1 cellular context compared by ENCODE assay signal in genomic region chr2:148577845-148578492, GRCh38.
A peak's percentile ranks its signal among the peaks of the same experiment; 100 is the strongest.
TF ChIP-seq lines count a peak whose summit lies in the region.

No MANE protein-coding gene starts in this region.

TF ChIP-seq in H1, 55 proteins besides CTCF, POLR2A, EP300 and RAD21 (continued from another document):
- TF ChIP-seq, protein P1, sequence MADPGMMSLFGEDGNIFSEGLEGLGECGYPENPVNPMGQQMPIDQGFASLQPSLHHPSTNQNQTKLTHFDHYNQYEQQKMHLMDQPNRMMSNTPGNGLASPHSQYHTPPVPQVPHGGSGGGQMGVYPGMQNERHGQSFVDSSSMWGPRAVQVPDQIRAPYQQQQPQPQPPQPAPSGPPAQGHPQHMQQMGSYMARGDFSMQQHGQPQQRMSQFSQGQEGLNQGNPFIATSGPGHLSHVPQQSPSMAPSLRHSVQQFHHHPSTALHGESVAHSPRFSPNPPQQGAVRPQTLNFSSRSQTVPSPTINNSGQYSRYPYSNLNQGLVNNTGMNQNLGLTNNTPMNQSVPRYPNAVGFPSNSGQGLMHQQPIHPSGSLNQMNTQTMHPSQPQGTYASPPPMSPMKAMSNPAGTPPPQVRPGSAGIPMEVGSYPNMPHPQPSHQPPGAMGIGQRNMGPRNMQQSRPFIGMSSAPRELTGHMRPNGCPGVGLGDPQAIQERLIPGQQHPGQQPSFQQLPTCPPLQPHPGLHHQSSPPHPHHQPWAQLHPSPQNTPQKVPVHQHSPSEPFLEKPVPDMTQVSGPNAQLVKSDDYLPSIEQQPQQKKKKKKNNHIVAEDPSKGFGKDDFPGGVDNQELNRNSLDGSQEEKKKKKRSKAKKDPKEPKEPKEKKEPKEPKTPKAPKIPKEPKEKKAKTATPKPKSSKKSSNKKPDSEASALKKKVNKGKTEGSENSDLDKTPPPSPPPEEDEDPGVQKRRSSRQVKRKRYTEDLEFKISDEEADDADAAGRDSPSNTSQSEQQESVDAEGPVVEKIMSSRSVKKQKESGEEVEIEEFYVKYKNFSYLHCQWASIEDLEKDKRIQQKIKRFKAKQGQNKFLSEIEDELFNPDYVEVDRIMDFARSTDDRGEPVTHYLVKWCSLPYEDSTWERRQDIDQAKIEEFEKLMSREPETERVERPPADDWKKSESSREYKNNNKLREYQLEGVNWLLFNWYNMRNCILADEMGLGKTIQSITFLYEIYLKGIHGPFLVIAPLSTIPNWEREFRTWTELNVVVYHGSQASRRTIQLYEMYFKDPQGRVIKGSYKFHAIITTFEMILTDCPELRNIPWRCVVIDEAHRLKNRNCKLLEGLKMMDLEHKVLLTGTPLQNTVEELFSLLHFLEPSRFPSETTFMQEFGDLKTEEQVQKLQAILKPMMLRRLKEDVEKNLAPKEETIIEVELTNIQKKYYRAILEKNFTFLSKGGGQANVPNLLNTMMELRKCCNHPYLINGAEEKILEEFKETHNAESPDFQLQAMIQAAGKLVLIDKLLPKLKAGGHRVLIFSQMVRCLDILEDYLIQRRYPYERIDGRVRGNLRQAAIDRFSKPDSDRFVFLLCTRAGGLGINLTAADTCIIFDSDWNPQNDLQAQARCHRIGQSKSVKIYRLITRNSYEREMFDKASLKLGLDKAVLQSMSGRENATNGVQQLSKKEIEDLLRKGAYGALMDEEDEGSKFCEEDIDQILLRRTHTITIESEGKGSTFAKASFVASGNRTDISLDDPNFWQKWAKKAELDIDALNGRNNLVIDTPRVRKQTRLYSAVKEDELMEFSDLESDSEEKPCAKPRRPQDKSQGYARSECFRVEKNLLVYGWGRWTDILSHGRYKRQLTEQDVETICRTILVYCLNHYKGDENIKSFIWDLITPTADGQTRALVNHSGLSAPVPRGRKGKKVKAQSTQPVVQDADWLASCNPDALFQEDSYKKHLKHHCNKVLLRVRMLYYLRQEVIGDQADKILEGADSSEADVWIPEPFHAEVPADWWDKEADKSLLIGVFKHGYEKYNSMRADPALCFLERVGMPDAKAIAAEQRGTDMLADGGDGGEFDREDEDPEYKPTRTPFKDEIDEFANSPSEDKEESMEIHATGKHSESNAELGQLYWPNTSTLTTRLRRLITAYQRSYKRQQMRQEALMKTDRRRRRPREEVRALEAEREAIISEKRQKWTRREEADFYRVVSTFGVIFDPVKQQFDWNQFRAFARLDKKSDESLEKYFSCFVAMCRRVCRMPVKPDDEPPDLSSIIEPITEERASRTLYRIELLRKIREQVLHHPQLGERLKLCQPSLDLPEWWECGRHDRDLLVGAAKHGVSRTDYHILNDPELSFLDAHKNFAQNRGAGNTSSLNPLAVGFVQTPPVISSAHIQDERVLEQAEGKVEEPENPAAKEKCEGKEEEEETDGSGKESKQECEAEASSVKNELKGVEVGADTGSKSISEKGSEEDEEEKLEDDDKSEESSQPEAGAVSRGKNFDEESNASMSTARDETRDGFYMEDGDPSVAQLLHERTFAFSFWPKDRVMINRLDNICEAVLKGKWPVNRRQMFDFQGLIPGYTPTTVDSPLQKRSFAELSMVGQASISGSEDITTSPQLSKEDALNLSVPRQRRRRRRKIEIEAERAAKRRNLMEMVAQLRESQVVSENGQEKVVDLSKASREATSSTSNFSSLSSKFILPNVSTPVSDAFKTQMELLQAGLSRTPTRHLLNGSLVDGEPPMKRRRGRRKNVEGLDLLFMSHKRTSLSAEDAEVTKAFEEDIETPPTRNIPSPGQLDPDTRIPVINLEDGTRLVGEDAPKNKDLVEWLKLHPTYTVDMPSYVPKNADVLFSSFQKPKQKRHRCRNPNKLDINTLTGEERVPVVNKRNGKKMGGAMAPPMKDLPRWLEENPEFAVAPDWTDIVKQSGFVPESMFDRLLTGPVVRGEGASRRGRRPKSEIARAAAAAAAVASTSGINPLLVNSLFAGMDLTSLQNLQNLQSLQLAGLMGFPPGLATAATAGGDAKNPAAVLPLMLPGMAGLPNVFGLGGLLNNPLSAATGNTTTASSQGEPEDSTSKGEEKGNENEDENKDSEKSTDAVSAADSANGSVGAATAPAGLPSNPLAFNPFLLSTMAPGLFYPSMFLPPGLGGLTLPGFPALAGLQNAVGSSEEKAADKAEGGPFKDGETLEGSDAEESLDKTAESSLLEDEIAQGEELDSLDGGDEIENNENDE (IDR thresholded peaks at IDR 0.05; ENCODE audit: insufficient replicate concordance, low read length) = peak; percentile 80
- TF ChIP-seq SRF (IDR thresholded peaks at IDR 0.05; ENCODE audit: low read depth, low read length) = no peak
- no peak for TF ChIP-seq CBX5 (IDR thresholded peaks at IDR 0.05; ENCODE audit: low read depth, low read length)
- TF ChIP-seq RXRA (IDR thresholded peaks at IDR 0.05; ENCODE audit: insufficient read depth, low read depth, low read length) = peak; percentile 90; the same call in 1 of the 2 replicates
- no peak for TF ChIP-seq GABPA (IDR thresholded peaks at IDR 0.05; ENCODE audit: borderline replicate concordance, insufficient read depth, low read length)
- TF ChIP-seq SAP30 (IDR thresholded peaks at IDR 0.05; ENCODE audit: insufficient read depth, insufficient replicate concordance, low read length) = no peak
- TF ChIP-seq CEBPB (IDR thresholded peaks at IDR 0.05; ENCODE audit: low read depth, low read length) = no peak
- TF ChIP-seq, protein P2, sequence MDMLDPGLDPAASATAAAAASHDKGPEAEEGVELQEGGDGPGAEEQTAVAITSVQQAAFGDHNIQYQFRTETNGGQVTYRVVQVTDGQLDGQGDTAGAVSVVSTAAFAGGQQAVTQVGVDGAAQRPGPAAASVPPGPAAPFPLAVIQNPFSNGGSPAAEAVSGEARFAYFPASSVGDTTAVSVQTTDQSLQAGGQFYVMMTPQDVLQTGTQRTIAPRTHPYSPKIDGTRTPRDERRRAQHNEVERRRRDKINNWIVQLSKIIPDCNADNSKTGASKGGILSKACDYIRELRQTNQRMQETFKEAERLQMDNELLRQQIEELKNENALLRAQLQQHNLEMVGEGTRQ (IDR thresholded peaks at IDR 0.05; ENCODE audit: low read length) = no peak
- TF ChIP-seq ATF2 (IDR thresholded peaks at IDR 0.05; ENCODE audit: low read length) = peak; percentile 89
- TF ChIP-seq CHD1 (IDR thresholded peaks at IDR 0.05; ENCODE audit: low read depth, low read length) = no peak
- no peak for TF ChIP-seq NRF1 (IDR thresholded peaks at IDR 0.05; ENCODE audit: low read depth, low read length)
- peak; percentile 78 for TF ChIP-seq POU5F1 (IDR thresholded peaks at IDR 0.05; ENCODE audit: low read depth, low read length)
- no peak for TF ChIP-seq KDM5A (IDR thresholded peaks at IDR 0.05; ENCODE audit: low read length)
- TF ChIP-seq YY1 (IDR thresholded peaks at IDR 0.05; ENCODE audit: low read depth, low read length) = peak; percentile 72
- no peak for TF ChIP-seq PHF8 (conservative IDR thresholded peaks at IDR 0.05; ENCODE audit: low read depth, low read length)
- peak; percentile 80 for TF ChIP-seq SP1 (IDR thresholded peaks at IDR 0.05; ENCODE audit: low read depth, low read length)
- no peak for TF ChIP-seq CBX8 (IDR thresholded peaks at IDR 0.05; ENCODE audit: borderline replicate concordance, low read depth, low read length)
- peak; percentile 100 for TF ChIP-seq NANOG (IDR thresholded peaks at IDR 0.05; ENCODE audit: insufficient read depth, low read depth, low read length, poor library complexity, severe bottlenecking)
- peak; percentile 56; the same call in 1 of the 2 replicates for TF ChIP-seq KDM1A (IDR thresholded peaks at IDR 0.05; ENCODE audit: borderline replicate concordance, low read length)
- no peak for TF ChIP-seq TBP (IDR thresholded peaks at IDR 0.05; ENCODE audit: low read depth, low read length)
- TF ChIP-seq EGR1 (IDR thresholded peaks at IDR 0.05; ENCODE audit: borderline replicate concordance, low read depth, low read length) = peak; percentile 46; the same call in 1 of the 2 replicates
- 0 out of 4 replicates have a peak, but pooled peaks of 1 of the 2 experiments have one; percentile 26 for TF ChIP-seq SIN3A (conservative IDR thresholded peaks at IDR 0.05 in 1 of 2, IDR thresholded peaks at IDR 0.05 in 1 of 2; ENCODE audit: low read depth in 1 of 2, low read length in 2 of 2)
- peak; percentile 90 to 98; a peak in 3 of 4 replicates for TF ChIP-seq HDAC2 (IDR thresholded peaks at IDR 0.05; ENCODE audit: borderline replicate concordance in 1 of 2, low read depth in 2 of 2, low read length in 2 of 2)
- TF ChIP-seq TEAD4 (IDR thresholded peaks at IDR 0.05; ENCODE audit: low read depth, low read length) = peak; percentile 68
- peak; percentile 32 for TF ChIP-seq ASH2L (IDR thresholded peaks at IDR 0.05; ENCODE audit: low read length)
- TF ChIP-seq GTF2F1 (IDR thresholded peaks at IDR 0.05; ENCODE audit: borderline replicate concordance, low read depth, low read length) = no peak
- TF ChIP-seq POLR2AphosphoS5 (IDR thresholded peaks at IDR 0.05; ENCODE audit: low read depth, low read length) = no peak
- no peak for TF ChIP-seq SIX5 (IDR thresholded peaks at IDR 0.05; ENCODE audit: low read depth, low read length)
- TF ChIP-seq BCL11A (IDR thresholded peaks at IDR 0.05; ENCODE audit: low read depth in 2 of 2, low read length in 2 of 2) = peak; percentile 84 to 98
- peak; percentile 79 for TF ChIP-seq CTBP2 (IDR thresholded peaks at IDR 0.05; ENCODE audit: borderline replicate concordance, insufficient read depth, insufficient read length, low read length)
